In the genomic region with DNA sequence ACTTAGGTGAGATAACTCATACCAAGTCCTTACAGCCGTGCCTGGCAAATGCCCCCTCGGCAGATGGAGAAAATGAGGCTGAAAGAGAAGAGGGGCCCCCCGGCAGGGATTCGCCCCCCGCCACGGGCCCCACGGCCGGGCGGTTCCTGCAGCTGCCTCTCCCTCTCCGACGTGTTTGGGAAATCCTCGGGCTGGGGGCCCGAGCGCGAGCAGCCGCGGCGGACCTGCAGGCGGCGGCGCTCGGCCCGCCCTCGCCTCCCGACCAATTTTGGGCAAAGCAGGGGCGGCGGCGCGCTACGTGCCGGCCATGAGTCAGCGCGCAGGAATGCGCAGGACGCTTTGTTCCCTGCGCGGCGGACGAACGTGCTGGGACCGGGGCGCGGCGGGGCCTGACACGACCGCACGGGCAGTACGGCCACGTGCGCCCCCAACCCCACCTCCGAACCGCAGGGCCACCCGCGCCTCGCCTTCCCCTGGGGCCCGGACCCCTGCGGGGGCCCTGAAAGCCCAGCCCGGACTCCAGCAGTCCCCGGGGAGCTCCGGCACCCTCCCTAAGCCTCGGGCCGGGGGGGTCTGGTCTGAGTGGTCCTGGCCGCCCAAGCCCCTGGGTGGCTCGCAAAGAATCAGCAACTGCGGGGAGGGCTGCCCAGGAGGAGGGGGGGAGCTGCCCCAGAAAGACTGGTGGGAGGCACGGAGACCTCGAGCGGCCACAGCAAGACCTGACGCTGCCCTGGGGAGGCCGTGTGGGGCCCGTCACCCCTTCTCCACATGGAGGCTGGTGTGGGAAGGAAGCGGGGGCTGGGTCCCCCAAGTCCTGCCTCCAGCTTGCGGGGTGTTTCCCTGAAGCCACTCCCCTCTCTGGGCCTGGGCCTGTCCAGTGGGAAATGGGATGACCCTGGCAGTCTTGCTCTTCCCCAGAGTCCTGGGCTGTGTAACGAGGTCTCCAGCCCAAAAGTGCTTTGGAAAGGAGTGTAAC, we compare ENCODE assay signal across 8 cellular contexts. TPM values are rescaled to one million over a fixed set of nuclear protein-coding genes. Genes with fewer than 3 reads are reported as not detected.
DNase-seq lines count a peak whose midpoint lies in the region; ATAC-seq, FAIRE-seq and TF ChIP-seq lines count a peak whose summit lies in the region.

No MANE protein-coding gene starts in this region.

- DNase-seq in BE2C (peak; percentile 56), HEK293T (ENCODE audit: extremely low spot score) (peak; percentile 80), SW 1271 (lab: John Stamatoyannopoulos, UW) (peak; percentile 24 to 53), dorsolateral prefrontal cortex (peak in 6 of 10 donors; percentile 56 to 80 (median 70)), lung microvascular endothelial cell (ENCODE audit: low read depth in 2 of 2) (peak; percentile 71 to 88), D721Med (ENCODE audit: insufficient read length, low spot score) (no peak)
- peak; percentile 77 for DNase-seq in stimulated activated naive CD8-positive, alpha-beta T cell treated with anti-CD3 and anti-CD28 coated beads, Interleukin-15, Interleukin-2, amounts not matched to agents 100 U/mL and 50 U/mL, for 24 hours

- H3K27me3 ChIP-seq in BE2C (no peaks in the 10 kb centered on the region), dorsolateral prefrontal cortex (no peaks in the 10 kb centered on the region)

- TF ChIP-seq CTCF in BE2C (IDR thresholded peaks at IDR 0.05; ENCODE audit: low read depth, low read length) (no peak), dorsolateral prefrontal cortex (IDR thresholded peaks at IDR 0.05 in 54 of 56, conservative IDR thresholded peaks at IDR 0.05 in 2 of 56; ENCODE audit: low read depth in 1 of 56, partially characterized antibody in 56 of 56) (peak in 7 of 56 donors; percentile 8 to 24 (median 16)), D721Med (IDR thresholded peaks at IDR 0.05; ENCODE audit: insufficient read depth, missing control alignments) (no peak)

- ATAC-seq in stimulated activated naive CD8-positive, alpha-beta T cell treated with anti-CD3 and anti-CD28 coated beads, Interleukin-15, Interleukin-2, amounts not matched to agents 100 U/mL and 50 U/mL, for 24 hours: peak; percentile 74
- ATAC-seq in GM21723 (IDR thresholded peaks at IDR 0.05; ENCODE audit: unreplicated experiment): no peak

- CTCF ChIA-PET in HEK293T (lab: Yijun Ruan, JAX): interaction anchor here (1.3 kb wide), 1 partner anchor 26 kb away, joined by 3 read pairs; no protein-coding TSS in a partner anchor

- no peak for FAIRE-seq in D721Med (lab: Jason Lieb, UNC)

- intact Hi-C loops in dorsolateral prefrontal cortex (cut with DNase I): no loop called here

- no peaks in the 10 kb centered on the region for H3K4me1 ChIP-seq in BE2C

- H3K4me3 ChIP-seq in BE2C (ENCODE audit: low read depth, low read length): peak overlapping the region; percentile 29
- H3K4me3 ChIP-seq in dorsolateral prefrontal cortex: peak overlapping the region; percentile 10 to 68 (median 51)

- no peaks in the 10 kb centered on the region for H3K9me3 ChIP-seq in BE2C

- no peaks in the 10 kb centered on the region for H3K36me3 ChIP-seq in BE2C

- POLR2A ChIA-PET in HEK293T (lab: Yijun Ruan, JAX): interaction anchor here (0.8 to 1.4 kb wide), 4 partner anchors 13 to 40 kb away, joined by 3 to 4 read pairs (median 3); no protein-coding TSS in a partner anchor

- H3K27ac ChIP-seq in dorsolateral prefrontal cortex: peak overlapping the region in 56 of 59 donors; percentile 33 to 96 (median 84)

TF ChIP-seq in HEK293T, 16 proteins besides CTCF, POLR2A, EP300 and RAD21:
- peak; percentile 79; the same call in 1 of the 2 replicates for TF ChIP-seq ARNT (IDR thresholded peaks at IDR 0.05)
- peak; percentile 89 for TF ChIP-seq L3MBTL2 (conservative IDR thresholded peaks at IDR 0.05)
- TF ChIP-seq CTBP1 (IDR thresholded peaks at IDR 0.05; ENCODE audit: borderline replicate concordance): peak; percentile 63; the same call in 1 of the 2 replicates
- no peak for TF ChIP-seq ZNF384 (IDR thresholded peaks at IDR 0.05)
TF ChIP-seq in HEK293T: peak in this region for 3.

RNA-seq across cellular contexts. Expression of gene EDN2, which starts 11.9 kb away (rescaled TPM):
- not detected for polyA plus RNA-seq in BE2C (2012; ENCODE audit: insufficient read depth, insufficient read length, low read depth)
- total RNA-seq in dorsolateral prefrontal cortex (under 1 TPM in 2 of 120 experiments, not detected in 118; 0.36 to 0.67 TPM), lung microvascular endothelial cell (not detected in 2 replicates)
